In genomic region chr9:105341784-105342183, GRCh38 we compare ENCODE assay signal across 9 cellular contexts.
DNase-seq lines count a peak whose midpoint lies in the region; ATAC-seq and TF ChIP-seq lines count a peak whose summit lies in the region.
"Had no signal": no experiment of that assay in that cellular context is flagged by ENCODE, and none has a peak within 500 bp of the region (broad histone marks: within the 10 kb centered on the region; RNA-seq: fewer than 3 reads in every experiment).

No MANE protein-coding gene starts in this region.

- DNase-seq in Daoy (ENCODE audit: low read depth) (peak; percentile 28), SK-MEL-5 (ENCODE audit: low read depth, low spot score) (peak; percentile 28), left lobe of liver (ENCODE audit: low spot score) (no peak), superior temporal gyrus (ENCODE audit: extremely low spot score) (no peak), T-helper 9 cell (no peak), GM20000 (ENCODE audit: low spot score) (no peak)
- no peak for DNase-seq in activated CD8-positive, alpha-beta memory T cell treated with anti-CD3 and anti-CD28 coated beads for 24 hours
- DNase-seq: activated B cell treated with CpG ODN at 0.5 μM for 24 hours had no signal

- in situ Hi-C loops in SK-MEL-5 (cut with HindIII; ENCODE audit: low pct_unique_long_range_greater_than_20kb, low sequenced_read_pairs): no loop called here

- ATAC-seq in GM21619 (IDR thresholded peaks at IDR 0.05; ENCODE audit: unreplicated experiment) (peak; percentile 70), left lobe of liver (peak; percentile 58)

- TF ChIP-seq CTCF in GM20000 (IDR thresholded peaks at IDR 0.05; ENCODE audit: extremely low read depth, missing control alignments): no peak

Comparison
In these comparisons a context has a peak if more than half of its experiments do, and no peak if none do; other contexts are left out.
1. DNase-seq: peak in Daoy (single experiment) and SK-MEL-5 (single experiment); none in left lobe of liver (single experiment), superior temporal gyrus (single experiment), activated CD8-positive, alpha-beta memory T cell treated with anti-CD3 and anti-CD28 coated beads for 24 hours (single experiment), T-helper 9 cell (single experiment) and GM20000 (single experiment).